Comparison of ENCODE assay signal across 16 cellular contexts in genomic region chr6:128350416-128351254, GRCh38.
DNase-seq lines count a peak whose midpoint lies in the region; ATAC-seq, FAIRE-seq and TF ChIP-seq lines count a peak whose summit lies in the region.
"Had no signal": no experiment of that assay in that cellular context is flagged by ENCODE, and none has a peak within 500 bp of the region (broad histone marks: within the 10 kb centered on the region; RNA-seq: fewer than 3 reads in every experiment).

No MANE protein-coding gene starts in this region.

- H3K27ac ChIP-seq in HepG2 (ENCODE audit: extremely low read length, insufficient read depth, low read length): peak overlapping the region; percentile 6
- no peak overlapping the region for H3K27ac ChIP-seq in upper lobe of right lung
- H3K27ac ChIP-seq: SJCRH30 had no signal

- no peaks in the 10 kb centered on the region for H3K27me3 ChIP-seq in Caco-2 (replicated peaks; ENCODE audit: control insufficient read depth, insufficient read depth, low read length)
- no peaks in the 10 kb centered on the region for H3K27me3 ChIP-seq in HepG2 (ENCODE audit: control insufficient read depth in 1 of 2, insufficient read depth in 2 of 2, low read length in 2 of 2)
- H3K27me3 ChIP-seq in upper lobe of right lung: no peaks in the 10 kb centered on the region
- H3K27me3 ChIP-seq: SJCRH30 had no signal

- H3K4me1 ChIP-seq in Caco-2 (peaks cover 26% of the 10 kb centered on the region), HepG2 (ENCODE audit: insufficient read depth, low read length) (peaks cover 34% of the 10 kb centered on the region), upper lobe of right lung (no peaks in the 10 kb centered on the region)
- H3K4me1 ChIP-seq: SJCRH30 had no signal

- FAIRE-seq in HepG2 (lab: Jason Lieb, UNC): no peak

- WGBS in HepG2 (ENCODE audit: low lambda C conversion rate): 41% methylated on average over 6 of the region's 6 CpGs

- H3K36me3 ChIP-seq in Caco-2 (ENCODE audit: control insufficient read depth, insufficient read depth, low read length) (no peaks in the 10 kb centered on the region), HepG2 (replicated peaks in 1 of 2; ENCODE audit: control insufficient read depth in 1 of 2, insufficient read depth in 2 of 2, low read length in 2 of 2) (no peaks in the 10 kb centered on the region), upper lobe of right lung (no peaks in the 10 kb centered on the region)
- H3K36me3 ChIP-seq: SJCRH30 had no signal

- BruUV-seq in Caco-2 (replicated peaks; lab: Mats Ljungman, UMichigan) (no TSS peak), HepG2 (replicated peaks; lab: Mats Ljungman, UMichigan) (no TSS peak)

- POLR2A ChIA-PET in Caco-2 (lab: Charles Lee) (no interaction called here), HepG2 (lab: Yijun Ruan, JAX) (interaction anchor here (1.5 kb wide), 1 partner anchor 170 kb away, joined by 3 read pairs; the partner anchor contains the start of gene PTPRK)

- no peak for TF ChIP-seq CTCF in Caco-2 (IDR thresholded peaks at IDR 0.05; ENCODE audit: insufficient read depth in 1 of 2, low read depth in 1 of 2, low read length in 1 of 2, severe bottlenecking in 1 of 2, unreplicated experiment in 1 of 2)
- TF ChIP-seq CTCF in chondrocyte (IDR thresholded peaks at IDR 0.05): no peak
- TF ChIP-seq CTCF in HepG2 (CRISPR knock-in tag; IDR thresholded peaks at IDR 0.05): no peak
- TF ChIP-seq CTCF in upper lobe of right lung (IDR thresholded peaks at IDR 0.05): no peak

- ATAC-seq in HepG2: peak; percentile 89
- ATAC-seq in GM21717 (IDR thresholded peaks at IDR 0.05; ENCODE audit: unreplicated experiment): no peak
- ATAC-seq in upper lobe of right lung: no peak
- ATAC-seq: activated CD8-positive, alpha-beta memory T cell treated with anti-CD3 and anti-CD28 coated beads, Interleukin-2, amount 10 ng/mL, durations not matched to agents 7 days and 5 days; right cardiac atrium; stimulated activated naive CD8-positive, alpha-beta T cell treated with anti-CD3 and anti-CD28 coated beads, Interleukin-15, Interleukin-2, amounts not matched to agents 100 U/mL and 50 U/mL, for 24 hours had no signal

- H3K9me3 ChIP-seq in Caco-2 (no peaks in the 10 kb centered on the region), HepG2 (ENCODE audit: low read length) (no peaks in the 10 kb centered on the region), upper lobe of right lung (no peaks in the 10 kb centered on the region)
- H3K9me3 ChIP-seq: SJCRH30 had no signal

- H3K4me3 ChIP-seq in Caco-2 (ENCODE audit: low read depth, low read length) (no peak overlapping the region), HepG2 (replicated peaks in 1 of 3; ENCODE audit: insufficient read depth in 1 of 3, low read depth in 2 of 3, low read length in 3 of 3) (no peak overlapping the region; a peak in 1 of 6 replicates), upper lobe of right lung (no peak overlapping the region)
- H3K4me3 ChIP-seq: SJCRH30 had no signal

- TF ChIP-seq RAD21 in HepG2 (CRISPR knock-in tag; IDR thresholded peaks at IDR 0.05): no peak

- no peak for TF ChIP-seq POLR2A in HepG2 (IDR thresholded peaks at IDR 0.05; ENCODE audit: insufficient read depth in 1 of 2, low read depth in 2 of 2, low read length in 2 of 2)

- H4K20me1 ChIP-seq in HepG2 (ENCODE audit: insufficient read depth, low read length): 0 out of 2 replicates have a peak, but pooled peaks cover 8% of the 10 kb centered on the region

- peak overlapping the region; percentile 23 for H3K4me2 ChIP-seq in HepG2 (ENCODE audit: low read depth, low read length)

- H3K27ac Mint-ChIP-seq in Caco-2 (ENCODE audit: unreplicated experiment) (peak overlapping the region; percentile 45), chondrocyte (ENCODE audit: unreplicated experiment) (peak overlapping the region; percentile 75)
- H3K27ac Mint-ChIP-seq: activated CD8-positive, alpha-beta memory T cell treated with anti-CD3 and anti-CD28 coated beads, Interleukin-2, amount 10 ng/mL, durations not matched to agents 7 days and 5 days; activated naive CD4-positive, alpha-beta T cell treated with anti-CD3 and anti-CD28 coated beads for 36 hours had no signal

- H3K36me3 Mint-ChIP-seq in Caco-2 (ENCODE audit: insufficient read depth, unreplicated experiment) (no peaks in the 10 kb centered on the region), chondrocyte (ENCODE audit: low read depth) (no peaks in the 10 kb centered on the region)
- H3K36me3 Mint-ChIP-seq: naive B cell had no signal

- in situ Hi-C loops in HepG2 (cut with HindIII; ENCODE audit: extremely low pct_ligation_motif_present, low pct_unique_long_range_greater_than_20kb): no loop called here

- no peak overlapping the region for H3K9ac ChIP-seq in HepG2 (ENCODE audit: insufficient read depth, low read depth, low read length)

- CTCF ChIA-PET in Caco-2 (lab: Charles Lee): no interaction called here
- CTCF ChIA-PET in HepG2 (lab: Yijun Ruan, JAX; ENCODE audit: low intra/inter-chr PET ratio, low total read pairs): no interaction called here

- no peaks in the 10 kb centered on the region for H3K27me3 Mint-ChIP-seq in Caco-2 (ENCODE audit: insufficient read depth, unreplicated experiment)
- H3K27me3 Mint-ChIP-seq in chondrocyte (ENCODE audit: low read depth): no peaks in the 10 kb centered on the region

- no peak overlapping the region for H3K4me3 Mint-ChIP-seq in Caco-2 (ENCODE audit: unreplicated experiment)
- no peak overlapping the region for H3K4me3 Mint-ChIP-seq in chondrocyte (ENCODE audit: unreplicated experiment)
- H3K4me3 Mint-ChIP-seq: activated CD8-positive, alpha-beta memory T cell treated with anti-CD3 and anti-CD28 coated beads, Interleukin-2, amount 10 ng/mL, durations not matched to agents 7 days and 5 days; activated naive CD4-positive, alpha-beta T cell treated with anti-CD3 and anti-CD28 coated beads for 36 hours; naive B cell had no signal

- no peak overlapping the region for H2AFZ ChIP-seq in HepG2 (ENCODE audit: low read length)

- intact Hi-C loops in Caco-2 (cut with micrococcal nuclease; ENCODE audit: unreplicated experiment) (no loop called here), HepG2 (cut with micrococcal nuclease; ENCODE audit: unreplicated experiment) (no loop called here), upper lobe of right lung (cut with DNase I) (no loop called here)

- H3K9me3 Mint-ChIP-seq in Caco-2 (ENCODE audit: unreplicated experiment) (no peaks in the 10 kb centered on the region), chondrocyte (ENCODE audit: low read depth) (no peaks in the 10 kb centered on the region)
- H3K9me3 Mint-ChIP-seq: activated naive CD4-positive, alpha-beta T cell treated with anti-CD3 and anti-CD28 coated beads for 36 hours; naive B cell had no signal

- peaks cover 33% of the 10 kb centered on the region for H3K79me2 ChIP-seq in HepG2 (ENCODE audit: insufficient read depth, low read length)

- no peak for DNase-seq in Caco-2
- DNase-seq in LHCN-M2 (ENCODE audit: low read depth): peak; percentile 46
- no peak for DNase-seq in chondrocyte (ENCODE audit: low spot score)
- DNase-seq in HepG2 (ENCODE audit: low spot score): peak; percentile 65
- DNase-seq in dedifferentiated amniotic fluid mesenchymal stem cell (ENCODE audit: extremely low spot score): no peak
- no peak for DNase-seq in upper lobe of right lung
- no peak for DNase-seq in NCI-H1417 treated with DMSO at 0.1 percent for 48 hours (lab: John Stamatoyannopoulos, UW)
- DNase-seq: activated CD8-positive, alpha-beta memory T cell treated with anti-CD3 and anti-CD28 coated beads, Interleukin-2, amount 10 ng/mL, durations not matched to agents 7 days and 5 days; activated naive CD4-positive, alpha-beta T cell treated with anti-CD3 and anti-CD28 coated beads for 36 hours; foreskin fibroblast; naive B cell; NCI-H1694; right cardiac atrium; SJCRH30; stimulated activated naive CD8-positive, alpha-beta T cell treated with anti-CD3 and anti-CD28 coated beads, Interleukin-15, Interleukin-2, amounts not matched to agents 100 U/mL and 50 U/mL, for 24 hours had no signal

- TF ChIP-seq EP300 in HepG2 (IDR thresholded peaks at IDR 0.05; ENCODE audit: low read depth in 2 of 2, low read length in 2 of 2) (no peak), HepG2 (CRISPR knock-in tag; IDR thresholded peaks at IDR 0.05; ENCODE audit: borderline replicate concordance) (no peak)

- peaks cover 29% of the 10 kb centered on the region for H3K4me1 Mint-ChIP-seq in Caco-2 (ENCODE audit: low read depth, unreplicated experiment)
- peaks cover 22% of the 10 kb centered on the region for H3K4me1 Mint-ChIP-seq in chondrocyte (ENCODE audit: low read depth)
- H3K4me1 Mint-ChIP-seq: activated CD8-positive, alpha-beta memory T cell treated with anti-CD3 and anti-CD28 coated beads, Interleukin-2, amount 10 ng/mL, durations not matched to agents 7 days and 5 days; naive B cell had no signal

TF ChIP-seq in HepG2, 621 proteins besides CTCF, POLR2A, EP300 and RAD21 (continues in another document):
- TF ChIP-seq MLXIP (CRISPR knock-in tag; IDR thresholded peaks at IDR 0.05; ENCODE audit: borderline replicate concordance) (no peak), MIXL1 (CRISPR knock-in tag; IDR thresholded peaks at IDR 0.05) (0 out of 2 replicates have a peak, but pooled peaks have one; percentile 13), ZNF101 (CRISPR knock-in tag; IDR thresholded peaks at IDR 0.05; ENCODE audit: borderline replicate concordance, low read depth) (no peak)
- TF ChIP-seq, protein P1, sequence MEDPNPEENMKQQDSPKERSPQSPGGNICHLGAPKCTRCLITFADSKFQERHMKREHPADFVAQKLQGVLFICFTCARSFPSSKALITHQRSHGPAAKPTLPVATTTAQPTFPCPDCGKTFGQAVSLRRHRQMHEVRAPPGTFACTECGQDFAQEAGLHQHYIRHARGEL (CRISPR knock-in tag; IDR thresholded peaks at IDR 0.05): no peak

Comparison
In these comparisons a context has a peak if more than half of its experiments do, and no peak if none do; other contexts are left out.
1. DNase-seq: peak in LHCN-M2 (single experiment) and HepG2 (single experiment); none in Caco-2 (0 of 2), chondrocyte (single experiment), dedifferentiated amniotic fluid mesenchymal stem cell (single experiment), upper lobe of right lung (single experiment) and NCI-H1417 treated with DMSO at 0.1 percent for 48 hours (single experiment).